8 cellular contexts compared by ENCODE assay signal in the genomic region with DNA sequence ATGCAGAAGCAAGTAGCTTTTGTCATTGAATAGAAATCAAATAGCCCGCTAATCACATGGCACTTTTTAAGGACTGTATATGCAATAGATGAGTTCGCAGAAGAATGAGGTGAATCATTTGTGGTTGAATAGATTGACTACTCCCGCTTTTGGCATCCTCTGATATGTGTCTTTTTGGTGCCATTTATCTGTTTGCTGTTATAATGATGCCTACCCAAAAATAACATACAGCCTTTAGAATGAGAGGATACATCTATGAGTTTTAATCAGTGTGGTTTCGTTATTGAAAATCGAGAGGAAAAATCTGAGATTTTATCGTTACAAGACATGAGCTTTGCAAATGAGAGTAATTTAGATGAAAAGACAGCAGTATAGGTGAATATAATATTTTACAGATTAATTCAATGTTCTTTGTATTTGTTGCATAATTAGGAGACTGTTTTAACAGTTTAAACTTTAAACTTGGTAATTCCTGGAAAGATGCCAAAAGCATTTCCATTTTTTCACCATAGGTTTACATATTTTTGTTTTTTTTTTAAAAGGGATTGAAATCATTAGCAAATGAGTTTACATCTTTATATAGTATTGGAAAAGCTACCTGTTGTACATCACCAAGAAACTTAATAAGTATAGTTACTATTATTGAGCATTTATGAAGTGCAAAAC. TPM values are rescaled to one million over a fixed set of nuclear protein-coding genes. Genes with fewer than 3 reads are reported as not detected.
DNase-seq lines count a peak whose midpoint lies in the region; ATAC-seq and TF ChIP-seq lines count a peak whose summit lies in the region.

No MANE protein-coding gene starts in this region.

- H3K4me3 ChIP-seq in right atrium auricular region (peak overlapping the region; percentile 87 to 96), retinal pigment epithelial cell (ENCODE audit: low read length) (peak overlapping the region; percentile 65)

- ATAC-seq in Right ventricle myocardium inferior (no peak), T-helper 17 cell (peak; percentile 43), GM19455 (IDR thresholded peaks at IDR 0.05; ENCODE audit: unreplicated experiment) (no peak)

- intact Hi-C loops in Right ventricle myocardium inferior (cut with DNase I) = no loop called here

- TF ChIP-seq CTCF in right atrium auricular region (IDR thresholded peaks at IDR 0.05) (no peak), retinal pigment epithelial cell (conservative IDR thresholded peaks at IDR 0.05; ENCODE audit: low read depth, low read length) (no peak)

- peak overlapping the region; percentile 52 to 91 for H3K27ac ChIP-seq in right atrium auricular region

- H3K36me3 Mint-ChIP-seq in T-helper 17 cell (ENCODE audit: low read depth) = peaks cover 7% of the 10 kb centered on the region

- no peaks in the 10 kb centered on the region for H3K36me3 ChIP-seq in right atrium auricular region

- peaks cover 7% of the 10 kb centered on the region for H3K27me3 Mint-ChIP-seq in T-helper 17 cell

- peak overlapping the region; percentile 94 for H3K4me3 Mint-ChIP-seq in T-helper 17 cell

- H3K9me3 ChIP-seq in right atrium auricular region (no peaks in the 10 kb centered on the region), T-helper 17 cell (ENCODE audit: control insufficient read depth, low read length, poor library complexity, severe bottlenecking) (no peaks in the 10 kb centered on the region)

- H3K4me1 Mint-ChIP-seq in T-helper 17 cell = peaks cover 48% of the 10 kb centered on the region

- peaks cover 0 to 7% of the 10 kb centered on the region in 2 donors for H3K4me1 ChIP-seq in right atrium auricular region

- no peaks in the 10 kb centered on the region for H3K27me3 ChIP-seq in right atrium auricular region

- DNase-seq in right atrium auricular region (ENCODE audit: low spot score) (no peak), Right ventricle myocardium inferior (ENCODE audit: missing footprints) (no peak), T-helper 17 cell (no peak), fibroblast of peridontal ligament (ENCODE audit: extremely low read depth) (peak; percentile 43), retinal pigment epithelial cell (ENCODE audit: low read depth) (no peak), 8988T (no peak), SKM-1 treated with dmso at 0.1 percent for 144 hours (lab: John Stamatoyannopoulos, UW; ENCODE audit: unreplicated experiment) (no peak)

- H3K27ac Mint-ChIP-seq in T-helper 17 cell = peak overlapping the region; percentile 88

RNA-seq across cellular contexts. Expression of a gene that starts 1.8 kb away (rescaled TPM):
- 10 to 100 TPM; 13.9 to 15.3 TPM for total RNA-seq in right atrium auricular region
- 4.5 TPM for total RNA-seq in Right ventricle myocardium inferior
- total RNA-seq in T-helper 17 cell = 10 to 100 TPM; 68.9 to 90.4 TPM

Comparison
In these comparisons a context has a peak if more than half of its experiments do, and no peak if none do; other contexts are left out.
1. RNA of a gene that starts 1.8 kb away (total RNA-seq): 68.9 to 90.4 TPM in T-helper 17 cell; 13.9 to 15.3 TPM in right atrium auricular region and 4.5 TPM in Right ventricle myocardium inferior (single experiment); every median in the first group is over 4 times any median in the second.